1 cellular context compared by ENCODE assay signal in genomic region chr15:100732359-100733055, GRCh38.
TF ChIP-seq lines count a peak whose summit lies in the region.

No MANE protein-coding gene starts in this region.

TF ChIP-seq in WTC11, 78 proteins besides CTCF, POLR2A, EP300 and RAD21 (continued from another document):
- TF ChIP-seq NR1H2 (CRISPR knock-in tag; IDR thresholded peaks at IDR 0.05), result no peak
- no peak for TF ChIP-seq ZNF416 (CRISPR knock-in tag; IDR thresholded peaks at IDR 0.05)
- no peak for TF ChIP-seq OVOL2 (CRISPR knock-in tag; IDR thresholded peaks at IDR 0.05; ENCODE audit: borderline replicate concordance)
- TF ChIP-seq MAX (CRISPR knock-in tag; IDR thresholded peaks at IDR 0.05), result no peak
- no peak for TF ChIP-seq CREB1 (CRISPR knock-in tag; IDR thresholded peaks at IDR 0.05)
- TF ChIP-seq, protein P1, sequence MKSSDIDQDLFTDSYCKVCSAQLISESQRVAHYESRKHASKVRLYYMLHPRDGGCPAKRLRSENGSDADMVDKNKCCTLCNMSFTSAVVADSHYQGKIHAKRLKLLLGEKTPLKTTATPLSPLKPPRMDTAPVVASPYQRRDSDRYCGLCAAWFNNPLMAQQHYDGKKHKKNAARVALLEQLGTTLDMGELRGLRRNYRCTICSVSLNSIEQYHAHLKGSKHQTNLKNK (CRISPR knock-in tag; IDR thresholded peaks at IDR 0.05), result no peak
- no peak for TF ChIP-seq ZNF263 (CRISPR knock-in tag; IDR thresholded peaks at IDR 0.05; ENCODE audit: low read depth)
- TF ChIP-seq, protein P2, sequence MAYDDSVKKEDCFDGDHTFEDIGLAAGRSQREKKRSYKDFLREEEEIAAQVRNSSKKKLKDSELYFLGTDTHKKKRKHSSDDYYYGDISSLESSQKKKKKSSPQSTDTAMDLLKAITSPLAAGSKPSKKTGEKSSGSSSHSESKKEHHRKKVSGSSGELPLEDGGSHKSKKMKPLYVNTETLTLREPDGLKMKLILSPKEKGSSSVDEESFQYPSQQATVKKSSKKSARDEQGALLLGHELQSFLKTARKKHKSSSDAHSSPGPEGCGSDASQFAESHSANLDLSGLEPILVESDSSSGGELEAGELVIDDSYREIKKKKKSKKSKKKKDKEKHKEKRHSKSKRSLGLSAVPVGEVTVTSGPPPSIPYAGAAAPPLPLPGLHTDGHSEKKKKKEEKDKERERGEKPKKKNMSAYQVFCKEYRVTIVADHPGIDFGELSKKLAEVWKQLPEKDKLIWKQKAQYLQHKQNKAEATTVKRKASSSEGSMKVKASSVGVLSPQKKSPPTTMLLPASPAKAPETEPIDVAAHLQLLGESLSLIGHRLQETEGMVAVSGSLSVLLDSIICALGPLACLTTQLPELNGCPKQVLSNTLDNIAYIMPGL (CRISPR knock-in tag; IDR thresholded peaks at IDR 0.05), result no peak
- no peak for TF ChIP-seq FOXP4 (CRISPR knock-in tag; IDR thresholded peaks at IDR 0.05)
- TF ChIP-seq FOXJ3 (CRISPR knock-in tag; IDR thresholded peaks at IDR 0.05; ENCODE audit: borderline replicate concordance), result no peak
- TF ChIP-seq EMX1 (CRISPR knock-in tag; IDR thresholded peaks at IDR 0.05), result no peak
- TF ChIP-seq NR2C2 (CRISPR knock-in tag; IDR thresholded peaks at IDR 0.05), result no peak
